10 cellular contexts compared by ENCODE assay signal in the genomic region with DNA sequence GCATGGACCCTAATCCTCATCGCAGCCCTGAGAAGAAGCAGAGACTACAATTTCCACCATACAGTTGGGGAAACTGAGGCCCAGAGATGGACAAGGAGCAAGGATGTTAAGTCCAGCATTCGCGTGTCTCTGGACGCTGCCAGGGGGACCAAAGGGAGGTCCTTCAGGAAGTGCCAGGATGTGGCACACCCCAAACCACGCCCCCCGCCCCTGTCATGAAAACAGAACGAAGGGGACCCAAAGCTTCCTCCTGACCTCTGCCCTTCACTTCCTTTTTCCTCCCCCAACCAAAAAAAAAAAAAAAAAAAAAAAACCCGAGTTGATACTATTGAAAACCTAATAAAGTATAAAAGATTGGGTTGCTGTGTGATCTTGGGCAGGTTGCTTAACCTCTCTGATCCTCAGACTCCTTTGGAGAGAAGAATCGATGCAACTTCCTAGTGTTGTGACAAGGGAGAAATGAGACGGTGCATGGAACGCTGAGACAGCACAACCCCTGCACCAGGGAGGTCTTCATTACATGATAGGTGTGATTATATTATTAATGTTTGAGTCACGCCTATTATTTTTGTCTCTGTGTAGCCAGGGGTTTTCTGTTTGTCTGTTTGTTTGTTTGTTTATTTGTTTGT. TPM values are rescaled to one million over a fixed set of nuclear protein-coding genes. Genes with fewer than 3 reads are reported as not detected.
DNase-seq lines count a peak whose midpoint lies in the region; ATAC-seq, FAIRE-seq and TF ChIP-seq lines count a peak whose summit lies in the region.
"Had no signal": no experiment of that assay in that cellular context is flagged by ENCODE, and none has a peak within 500 bp of the region (broad histone marks: within the 10 kb centered on the region; RNA-seq: fewer than 3 reads in every experiment).

No MANE protein-coding gene starts in this region.

- no peaks in the 10 kb centered on the region for H3K27me3 ChIP-seq in CD8-positive, alpha-beta T cell (ENCODE audit: insufficient read depth, low read length)
- H3K27me3 ChIP-seq in MM.1S (replicated peaks; ENCODE audit: insufficient read depth, low read length) = peaks cover 34% of the 10 kb centered on the region
- H3K27me3 ChIP-seq in small intestine (ENCODE audit: control insufficient read depth in 2 of 2, insufficient read depth in 2 of 2, low read length in 2 of 2) = no peaks in the 10 kb centered on the region

- peak overlapping the region; percentile 21 for H3K27ac ChIP-seq in CD8-positive, alpha-beta T cell (ENCODE audit: low read depth, low read length)
- H3K27ac ChIP-seq in MM.1S (ENCODE audit: low read length) (no peak overlapping the region), small intestine (ENCODE audit: low read depth in 1 of 2, low read length in 1 of 2) (no peak overlapping the region)

- intact Hi-C loops in CD8-positive, alpha-beta T cell (cut with DNase I, micrococcal nuclease) = loop anchor here in 1 of 2 experiments (5.0 to 10.0 kb wide), 2 partner anchors 565 to 653 kb away; a partner anchor contains a TSS
- intact Hi-C loops in activated naive CD4-positive, alpha-beta T cell treated with anti-CD3 and anti-CD28 coated beads for 36 hours (cut with micrococcal nuclease) = loop anchor here (5.0 kb wide), 7 partner anchors 38 to 653 kb away; a partner anchor contains a TSS

- H3K9me2 ChIP-seq in MM.1S (replicated peaks; ENCODE audit: insufficient read depth, low read length) = no peaks in the 10 kb centered on the region

- POLR2A ChIA-PET in CD8-positive, alpha-beta T cell (lab: Charles Lee) = interaction anchor here (1.0 to 1.7 kb wide), 4 partner anchors 10 to 46 kb away, joined by 3 to 5 read pairs (median 4); no protein-coding TSS in a partner anchor

- peak in 4 of 7 experiments; percentile 44 to 77 (median 63) for DNase-seq in CD8-positive, alpha-beta T cell
- DNase-seq in MV-4-11 (lab: John Stamatoyannopoulos, UW) (peak; percentile 74), medulla oblongata (ENCODE audit: extremely low spot score) (no peak), MM.1S (no peak), small intestine (no peak), NCI-H524 (lab: John Stamatoyannopoulos, UW) (no peak)
- peak; percentile 59 for DNase-seq in activated naive CD4-positive, alpha-beta T cell treated with anti-CD3 and anti-CD28 coated beads for 36 hours
- no peak for DNase-seq in natural killer cell treated with Interleukin-12 subunit alpha and Interleukin-12 subunit beta and Interleukin-15 and Interleukin-18, amount 100 ng/mL, for 72 hours (ENCODE audit: low spot score)
- DNase-seq: mesenchymal stem cell; stimulated activated naive B cell treated with anti-CD40 and anti-IgM and Interleukin-4, amounts not matched to agents 10 μg/mL and 1 μg/mL and 100 μg/mL, for 72 hours had no signal

- H3K4me3 ChIP-seq in CD8-positive, alpha-beta T cell (ENCODE audit: low read depth, low read length) = peak overlapping the region; percentile 17
- H3K4me3 ChIP-seq in MM.1S (ENCODE audit: low read length) (no peak overlapping the region), small intestine (ENCODE audit: low read depth in 1 of 2, low read length in 2 of 2) (no peak overlapping the region)

- no peaks in the 10 kb centered on the region for H3K36me3 ChIP-seq in CD8-positive, alpha-beta T cell (ENCODE audit: insufficient read depth, low read length)
- no peaks in the 10 kb centered on the region for H3K36me3 ChIP-seq in MM.1S (replicated peaks; ENCODE audit: insufficient read depth, low read length)
- no peaks in the 10 kb centered on the region for H3K36me3 ChIP-seq in small intestine (ENCODE audit: control insufficient read depth in 2 of 2, insufficient read depth in 2 of 2, low read length in 2 of 2)

- H3K27ac Mint-ChIP-seq in CD8-positive, alpha-beta T cell = peak overlapping the region; percentile 66
- H3K27ac Mint-ChIP-seq in activated naive CD4-positive, alpha-beta T cell treated with anti-CD3 and anti-CD28 coated beads for 36 hours = no peak overlapping the region
- H3K27ac Mint-ChIP-seq in natural killer cell treated with Interleukin-12 subunit alpha and Interleukin-12 subunit beta and Interleukin-15 and Interleukin-18, amount 100 ng/mL, for 72 hours = peak overlapping the region; percentile 47 to 87
- H3K27ac Mint-ChIP-seq: stimulated activated naive B cell treated with anti-CD40 and anti-IgM and Interleukin-4, amounts not matched to agents 10 μg/mL and 1 μg/mL and 100 μg/mL, for 72 hours had no signal

- TF ChIP-seq CTCF in CD8-positive, alpha-beta T cell (IDR thresholded peaks at IDR 0.05) = no peak
- no peak for TF ChIP-seq CTCF in MM.1S (IDR thresholded peaks at IDR 0.05; ENCODE audit: low read length)

- H3K27me3 Mint-ChIP-seq in CD8-positive, alpha-beta T cell (ENCODE audit: low read depth) = no peaks in the 10 kb centered on the region
- H3K27me3 Mint-ChIP-seq in activated naive CD4-positive, alpha-beta T cell treated with anti-CD3 and anti-CD28 coated beads for 36 hours (ENCODE audit: low read depth) = no peaks in the 10 kb centered on the region
- H3K27me3 Mint-ChIP-seq in natural killer cell treated with Interleukin-12 subunit alpha and Interleukin-12 subunit beta and Interleukin-15 and Interleukin-18, amount 100 ng/mL, for 72 hours = no peaks in the 10 kb centered on the region
- H3K27me3 Mint-ChIP-seq: stimulated activated naive B cell treated with anti-CD40 and anti-IgM and Interleukin-4, amounts not matched to agents 10 μg/mL and 1 μg/mL and 100 μg/mL, for 72 hours had no signal

- CTCF ChIA-PET in CD8-positive, alpha-beta T cell (lab: Charles Lee) = interaction anchor here (1.0 to 3.3 kb wide), 2 partner anchors 35 to 70 kb away, joined by 3 to 15 read pairs; no protein-coding TSS in a partner anchor
- CTCF ChIA-PET in activated naive CD4-positive, alpha-beta T cell treated with anti-CD3 and anti-CD28 coated beads for 36 hours (lab: Charles Lee) = no interaction called here

- no peak for ATAC-seq in CD8-positive, alpha-beta T cell
- no peak for ATAC-seq in natural killer cell treated with Interleukin-12 subunit alpha and Interleukin-12 subunit beta and Interleukin-15 and Interleukin-18, amount 100 ng/mL, for 72 hours
- ATAC-seq: stimulated activated naive B cell treated with anti-CD40 and anti-IgM and Interleukin-4, amounts not matched to agents 10 μg/mL and 1 μg/mL and 100 μg/mL, for 72 hours had no signal

- no peak for FAIRE-seq in small intestine (lab: Jason Lieb, UNC)

- no peaks in the 10 kb centered on the region for H3K9me3 Mint-ChIP-seq in CD8-positive, alpha-beta T cell
- H3K9me3 Mint-ChIP-seq in activated naive CD4-positive, alpha-beta T cell treated with anti-CD3 and anti-CD28 coated beads for 36 hours = no peaks in the 10 kb centered on the region
- no peaks in the 10 kb centered on the region for H3K9me3 Mint-ChIP-seq in natural killer cell treated with Interleukin-12 subunit alpha and Interleukin-12 subunit beta and Interleukin-15 and Interleukin-18, amount 100 ng/mL, for 72 hours
- H3K9me3 Mint-ChIP-seq: stimulated activated naive B cell treated with anti-CD40 and anti-IgM and Interleukin-4, amounts not matched to agents 10 μg/mL and 1 μg/mL and 100 μg/mL, for 72 hours had no signal

- no peaks in the 10 kb centered on the region for H3K36me3 Mint-ChIP-seq in CD8-positive, alpha-beta T cell
- no peaks in the 10 kb centered on the region for H3K36me3 Mint-ChIP-seq in activated naive CD4-positive, alpha-beta T cell treated with anti-CD3 and anti-CD28 coated beads for 36 hours (ENCODE audit: low read depth)
- H3K36me3 Mint-ChIP-seq in natural killer cell treated with Interleukin-12 subunit alpha and Interleukin-12 subunit beta and Interleukin-15 and Interleukin-18, amount 100 ng/mL, for 72 hours = no peaks in the 10 kb centered on the region
- H3K36me3 Mint-ChIP-seq: stimulated activated naive B cell treated with anti-CD40 and anti-IgM and Interleukin-4, amounts not matched to agents 10 μg/mL and 1 μg/mL and 100 μg/mL, for 72 hours had no signal

- peaks cover 7% of the 10 kb centered on the region for H3F3A ChIP-seq in MM.1S (ENCODE audit: insufficient read depth, low read length)

- H3K9me3 ChIP-seq in CD8-positive, alpha-beta T cell (ENCODE audit: low read length) = no peaks in the 10 kb centered on the region
- H3K9me3 ChIP-seq in MM.1S (replicated peaks; ENCODE audit: insufficient read depth, low read length) = no peaks in the 10 kb centered on the region
- no peaks in the 10 kb centered on the region for H3K9me3 ChIP-seq in small intestine (ENCODE audit: control insufficient read depth, low read depth)

- H3K4me1 Mint-ChIP-seq in CD8-positive, alpha-beta T cell (ENCODE audit: low read depth) = peaks cover 19% of the 10 kb centered on the region
- peaks cover 18% of the 10 kb centered on the region for H3K4me1 Mint-ChIP-seq in activated naive CD4-positive, alpha-beta T cell treated with anti-CD3 and anti-CD28 coated beads for 36 hours (ENCODE audit: low read depth)
- H3K4me1 Mint-ChIP-seq in natural killer cell treated with Interleukin-12 subunit alpha and Interleukin-12 subunit beta and Interleukin-15 and Interleukin-18, amount 100 ng/mL, for 72 hours (ENCODE audit: low read depth in 2 of 2) = peaks cover 19 to 23% of the 10 kb centered on the region in 2 donors

- no peak overlapping the region for H2AFZ ChIP-seq in MM.1S (ENCODE audit: low read length)

- peaks cover 20% of the 10 kb centered on the region for H3K4me1 ChIP-seq in CD8-positive, alpha-beta T cell (ENCODE audit: insufficient read depth, low read length)
- H3K4me1 ChIP-seq in MM.1S (ENCODE audit: low read length) (peaks cover 10% of the 10 kb centered on the region), small intestine (ENCODE audit: control insufficient read depth in 2 of 2, insufficient read depth in 1 of 2, low read depth in 1 of 2, low read length in 1 of 2) (peaks cover 0 to 2% of the 10 kb centered on the region in 2 donors)

- H3K4me2 ChIP-seq in MM.1S (ENCODE audit: low read depth, low read length) = no peak overlapping the region

- no peaks in the 10 kb centered on the region for H4K20me1 ChIP-seq in MM.1S (ENCODE audit: insufficient read depth, low read length)

- H3K9ac ChIP-seq in MM.1S (ENCODE audit: low read length) = no peak overlapping the region

- H3K79me2 ChIP-seq in MM.1S (ENCODE audit: low read length) = peaks cover 7% of the 10 kb centered on the region

- peak overlapping the region; percentile 82 for H3K4me3 Mint-ChIP-seq in CD8-positive, alpha-beta T cell
- H3K4me3 Mint-ChIP-seq in activated naive CD4-positive, alpha-beta T cell treated with anti-CD3 and anti-CD28 coated beads for 36 hours = no peak overlapping the region
- peak overlapping the region; percentile 78 for H3K4me3 Mint-ChIP-seq in natural killer cell treated with Interleukin-12 subunit alpha and Interleukin-12 subunit beta and Interleukin-15 and Interleukin-18, amount 100 ng/mL, for 72 hours

- WGBS in small intestine, 3 donors = 52 to 58% (median 57%) methylated on average over 12 of the region's 12 CpGs

RNA-seq across cellular contexts. Expression of a gene that starts 2.7 kb away (rescaled TPM):
- 10 to 100 TPM; 58.2 to 64.5 TPM for total RNA-seq in CD8-positive, alpha-beta T cell
- 10 to 100 TPM; 11.3 to 11.9 TPM for total RNA-seq in activated naive CD4-positive, alpha-beta T cell treated with anti-CD3 and anti-CD28 coated beads for 36 hours
- total RNA-seq in natural killer cell treated with Interleukin-12 subunit alpha and Interleukin-12 subunit beta and Interleukin-15 and Interleukin-18, amount 100 ng/mL, for 72 hours = 10 to 100 TPM; 63.4 to 70.5 TPM
- 10 to 100 TPM; 14.3 to 27.0 (median 16.8) TPM for polyA plus RNA-seq in small intestine

RNA-seq across cellular contexts. Expression of a gene that starts 54.5 kb away (rescaled TPM):
- 10 to 100 TPM; 73.9 to 76.8 TPM for total RNA-seq in CD8-positive, alpha-beta T cell
- 100 to 1,000 TPM; 101 to 103 TPM for total RNA-seq in activated naive CD4-positive, alpha-beta T cell treated with anti-CD3 and anti-CD28 coated beads for 36 hours
- 100 to 1,000 TPM; 170 to 206 TPM for total RNA-seq in natural killer cell treated with Interleukin-12 subunit alpha and Interleukin-12 subunit beta and Interleukin-15 and Interleukin-18, amount 100 ng/mL, for 72 hours
- 100 to 1,000 TPM; 283 to 522 (median 492) TPM for polyA plus RNA-seq in small intestine

Comparison
In these comparisons a context has a peak if more than half of its experiments do, and no peak if none do; other contexts are left out.
1. DNase-seq: peak in CD8-positive, alpha-beta T cell (4 of 7), MV-4-11 (single experiment) and activated naive CD4-positive, alpha-beta T cell treated with anti-CD3 and anti-CD28 coated beads for 36 hours (single experiment); none in natural killer cell treated with Interleukin-12 subunit alpha and Interleukin-12 subunit beta and Interleukin-15 and Interleukin-18, amount 100 ng/mL, for 72 hours (single experiment), medulla oblongata (single experiment), MM.1S (single experiment), small intestine (single experiment) and NCI-H524 (0 of 2).
2. RNA of a gene that starts 2.7 kb away (total RNA-seq): 63.4 to 70.5 TPM in natural killer cell treated with Interleukin-12 subunit alpha and Interleukin-12 subunit beta and Interleukin-15 and Interleukin-18, amount 100 ng/mL, for 72 hours and 58.2 to 64.5 TPM in CD8-positive, alpha-beta T cell; 11.3 to 11.9 TPM in activated naive CD4-positive, alpha-beta T cell treated with anti-CD3 and anti-CD28 coated beads for 36 hours; every median in the first group is over 4 times any median in the second.